ENCODE assay signal across 9 cellular contexts in genomic region chr1:200038645-200038986, GRCh38. TPM values are rescaled to one million over a fixed set of nuclear protein-coding genes. Genes with fewer than 3 reads are reported as not detected.
DNase-seq lines count a peak whose midpoint lies in the region; ATAC-seq, FAIRE-seq and TF ChIP-seq lines count a peak whose summit lies in the region.
"Had no signal": no experiment of that assay in that cellular context is flagged by ENCODE, and none has a peak within 500 bp of the region (broad histone marks: within the 10 kb centered on the region; RNA-seq: fewer than 3 reads in every experiment).

No MANE protein-coding gene starts in this region.

- H3K27ac Mint-ChIP-seq in T-cell, result no peak overlapping the region

- H3K4me1 ChIP-seq in iPS-18a (ENCODE audit: control insufficient read depth, low read depth, low read length) (peaks cover 43% of the 10 kb centered on the region), sigmoid colon (peaks cover 0 to 64% (median 55%) of the 10 kb centered on the region in 4 donors)

- peaks cover 43 to 62% of the 10 kb centered on the region in 2 donors for H3K27me3 Mint-ChIP-seq in T-cell

- TF ChIP-seq CTCF in GM10248 (IDR thresholded peaks at IDR 0.05; ENCODE audit: control extremely low read depth, extremely low read depth, low read depth, missing control alignments) (no peak), sigmoid colon (IDR thresholded peaks at IDR 0.05) (no peak)

- H3K9me3 Mint-ChIP-seq in T-cell, result no peaks in the 10 kb centered on the region

- H3K4me1 Mint-ChIP-seq in T-cell, result peaks cover 32 to 61% (median 36%) of the 10 kb centered on the region in 3 donors

- no peak for TF ChIP-seq POLR2A in sigmoid colon (IDR thresholded peaks at IDR 0.05)

- CTCF ChIA-PET in GM10248 (lab: Yijun Ruan, JAX), result no interaction called here
- CTCF ChIA-PET in T-cell (lab: Charles Lee), result interaction anchor here in 1 of 2 donors (0.9 kb wide), 1 partner anchor 470 kb away, joined by 3 read pairs; no protein-coding TSS in a partner anchor

- WGBS in sigmoid colon, 2 donors, result 6 to 12% methylated on average over 20 of the region's 20 CpGs

- TF ChIP-seq EP300 in sigmoid colon (IDR thresholded peaks at IDR 0.05), result no peak

- intact Hi-C loops in sigmoid colon (cut with DNase I), result no loop called here

- H3K4me3 ChIP-seq in iPS-18a (ENCODE audit: low read length), result peak overlapping the region; percentile 80
- H3K4me3 ChIP-seq in sigmoid colon, result peak overlapping the region in 3 of 4 donors; percentile 38 to 52 (median 52)

- no peaks in the 10 kb centered on the region for H3K36me3 Mint-ChIP-seq in T-cell

- FAIRE-seq in urothelium cell line (lab: Jason Lieb, UNC), result no peak

- H3K27me3 ChIP-seq in iPS-18a (ENCODE audit: control insufficient read depth, insufficient read depth, low read length), result peaks cover 90% of the 10 kb centered on the region
- H3K27me3 ChIP-seq in sigmoid colon, result peaks cover 62 to 100% (median 96%) of the 10 kb centered on the region in 3 donors

- no peak overlapping the region for H3K27ac ChIP-seq in iPS-18a (ENCODE audit: low read length)
- no peak overlapping the region for H3K27ac ChIP-seq in sigmoid colon

- POLR2A ChIA-PET in GM10248 (lab: Yijun Ruan, JAX), result no interaction called here
- POLR2A ChIA-PET in T-cell (lab: Charles Lee), result no interaction called here

- H3K9me3 ChIP-seq in iPS-18a (ENCODE audit: control insufficient read depth, low read depth, low read length), result no peaks in the 10 kb centered on the region
- H3K9me3 ChIP-seq in sigmoid colon, result no peaks in the 10 kb centered on the region

- ATAC-seq in T-cell (replicated peaks in 1 of 4) (no peak), GM21515 (IDR thresholded peaks at IDR 0.05; ENCODE audit: unreplicated experiment) (no peak)

- DNase-seq in GM10248 (ENCODE audit: extremely low spot score), result peak; percentile 18
- DNase-seq in T-cell, result no peak
- DNase-seq in sigmoid colon, result no peak
- DNase-seq in urothelium cell line (ENCODE audit: low spot score), result no peak
- DNase-seq in glomerular visceral epithelial cell (ENCODE audit: extremely low spot score), result no peak
- DNase-seq in middle frontal gyrus (ENCODE audit: extremely low spot score, low spot score), result no peak
- DNase-seq: GF-D8 had no signal

- peak overlapping the region in 2 of 3 donors; percentile 13 to 80 for H3K4me3 Mint-ChIP-seq in T-cell

- H3K36me3 ChIP-seq in iPS-18a (ENCODE audit: control insufficient read depth, low read depth, low read length) (no peaks in the 10 kb centered on the region), sigmoid colon (no peaks in the 10 kb centered on the region)

- H3K9ac ChIP-seq in iPS-18a (ENCODE audit: low read length), result peak overlapping the region; percentile 41

RNA-seq across cellular contexts. Expression of gene NR5A2, which starts 11.1 kb away (rescaled TPM):
- total RNA-seq in T-cell (under 1 TPM in 2 of 5 donors, not detected in 3; 0.15 to 0.19 TPM), sigmoid colon (1 to 10 TPM in 3 of 4 donors, under 1 TPM in 1; 0.49 to 1.9 (median 1.3) TPM)
- 10 to 100 TPM; 10.0 to 13.8 (median 12.7) TPM for polyA plus RNA-seq in sigmoid colon
